ENCODE assay signal across 34 cellular contexts in genomic region chr1:11765661-11766428, GRCh38. TPM values are rescaled to one million over a fixed set of nuclear protein-coding genes. Genes with fewer than 3 reads are reported as not detected.
"Had no signal": no experiment of that assay in that cellular context is flagged by ENCODE, and none has a peak within 500 bp of the region (broad histone marks: within the 10 kb centered on the region; RNA-seq: fewer than 3 reads in every experiment).

No MANE protein-coding gene starts in this region.

- H3K36me3 Mint-ChIP-seq: activated naive CD4-positive, alpha-beta T cell treated with anti-CD3 and anti-CD28 coated beads, Interleukin-2, amount 50 U/mL, for 24 hours; activated naive CD8-positive, alpha-beta T cell treated with anti-CD3 and anti-CD28 coated beads, Interleukin-2, amount 10 ng/mL, durations not matched to agents 7 days and 5 days had no signal

- H3K9me3 Mint-ChIP-seq: activated CD4-positive, alpha-beta T cell treated with anti-CD3 and anti-CD28 coated beads, Interleukin-2, amount 10 ng/mL, durations not matched to agents 24 days and 14 days; activated CD8-positive, alpha-beta T cell treated with anti-CD3 and anti-CD28 coated beads for 36 hours; activated naive CD4-positive, alpha-beta T cell treated with anti-CD3 and anti-CD28 coated beads, Interleukin-2, amount 50 U/mL, for 24 hours; activated naive CD8-positive, alpha-beta T cell treated with anti-CD3 and anti-CD28 coated beads, Interleukin-2, amount 10 ng/mL, durations not matched to agents 7 days and 5 days; activated T-cell treated with anti-CD3 and anti-CD28 coated beads, Interleukin-2, amount 50 U/mL, for 72 hours; activated T-helper 17 cell treated with anti-CD3 and anti-CD28 coated beads, Interleukin-2, amount 50 U/mL, for 72 hours; T-helper 1 cell treated with Interleukin-12 subunit alpha and Interleukin-12 subunit beta and Interleukin-4 antibody, amounts not matched to agents 30 μg/mL and 1 μg/mL, for 36 hours; T-helper 2 cell treated with Interferon-gamma antibody and Interleukin-4, amounts not matched to agents 5 μg/mL and 100 μg/mL, for 36 hours had no signal

- H3K4me1 Mint-ChIP-seq: activated naive CD8-positive, alpha-beta T cell treated with anti-CD3 and anti-CD28 coated beads, Interleukin-2, amount 10 ng/mL, durations not matched to agents 7 days and 5 days; activated T-helper 17 cell treated with anti-CD3 and anti-CD28 coated beads, Interleukin-2, amount 50 U/mL, for 72 hours had no signal

- H3K4me2 ChIP-seq: PC-9 had no signal

- H3K9me3 ChIP-seq: ascending aorta, SJCRH30 had no signal

- H3K36me3 ChIP-seq: ascending aorta, cardiac muscle cell, SJCRH30 had no signal

- H3K4me1 ChIP-seq: SJCRH30 had no signal

- H3K4me3 ChIP-seq: ascending aorta, cardiac muscle cell, PC-9, SJCRH30, SK-N-MC had no signal

- H3K27ac ChIP-seq: ascending aorta, cardiac muscle cell, PC-9, RWPE1, SJCRH30, SK-N-MC had no signal

- H2AFZ ChIP-seq: PC-9 had no signal

- DNase-seq: activated CD4-positive, alpha-beta T cell treated with anti-CD3 and anti-CD28 coated beads, Interleukin-2, amount 10 ng/mL, durations not matched to agents 24 days and 14 days; activated CD4-positive, alpha-beta T cell treated with anti-CD3 and anti-CD28 coated beads, Interleukin-2, amount 50 U/mL, for 4 hours; activated CD8-positive, alpha-beta T cell treated with anti-CD3 and anti-CD28 coated beads for 36 hours; activated effector memory CD4-positive, alpha-beta T cell treated with anti-CD3 and anti-CD28 coated beads, Interleukin-2, amount 50 U/mL, for 16 hours; activated naive CD4-positive, alpha-beta T cell treated with Interleukin-2 at 50 U/mL for 16 hours; activated naive CD8-positive, alpha-beta T cell treated with anti-CD3 and anti-CD28 coated beads, Interleukin-2, amount 10 ng/mL, durations not matched to agents 7 days and 5 days; activated T-cell treated with anti-CD3 and anti-CD28 coated beads, Interleukin-2, amount 50 U/mL, for 1 hour; activated T-cell treated with anti-CD3 and anti-CD28 coated beads, Interleukin-2, amount 50 U/mL, for 72 hours; amygdala; Karpas-422; KBM-7; NCI-H1105; NCI-H1417 treated with DMSO at 0.1 percent for 48 hours; NCI-H1930; NCI-H345; NCI-H524 treated with DMSO at 0.1 percent for 48 hours; NCI-H748 treated with DMSO at 0.1 percent for 48 hours; NK-92 treated with Interleukin-12 subunit alpha and Interleukin-12 subunit beta, amount 100 ng/mL, for 24 hours; PC-9; SHP77; SJCRH30 had no signal

- FAIRE-seq: RCC 7860, TTC549 had no signal

- ATAC-seq: activated CD8-positive, alpha-beta T cell treated with anti-CD3 and anti-CD28 coated beads for 36 hours; activated T-cell treated with anti-CD3 and anti-CD28 coated beads, Interleukin-2, amount 50 U/mL, for 72 hours; activated T-helper 17 cell treated with anti-CD3 and anti-CD28 coated beads, Interleukin-2, amount 50 U/mL, for 72 hours had no signal

- H3K4me3 Mint-ChIP-seq: activated CD4-positive, alpha-beta T cell treated with anti-CD3 and anti-CD28 coated beads, Interleukin-2, amount 10 ng/mL, durations not matched to agents 24 days and 14 days; activated CD8-positive, alpha-beta T cell treated with anti-CD3 and anti-CD28 coated beads for 36 hours; activated naive CD4-positive, alpha-beta T cell treated with anti-CD3 and anti-CD28 coated beads, Interleukin-2, amount 50 U/mL, for 24 hours; activated naive CD8-positive, alpha-beta T cell treated with anti-CD3 and anti-CD28 coated beads, Interleukin-2, amount 10 ng/mL, durations not matched to agents 7 days and 5 days; activated T-cell treated with anti-CD3 and anti-CD28 coated beads, Interleukin-2, amount 50 U/mL, for 72 hours; activated T-helper 17 cell treated with anti-CD3 and anti-CD28 coated beads, Interleukin-2, amount 50 U/mL, for 72 hours; T-helper 1 cell treated with Interleukin-12 subunit alpha and Interleukin-12 subunit beta and Interleukin-4 antibody, amounts not matched to agents 30 μg/mL and 1 μg/mL, for 36 hours; T-helper 2 cell treated with Interferon-gamma antibody and Interleukin-4, amounts not matched to agents 5 μg/mL and 100 μg/mL, for 36 hours had no signal

- H3K27ac Mint-ChIP-seq: activated CD4-positive, alpha-beta T cell treated with anti-CD3 and anti-CD28 coated beads, Interleukin-2, amount 10 ng/mL, durations not matched to agents 24 days and 14 days; activated CD8-positive, alpha-beta T cell treated with anti-CD3 and anti-CD28 coated beads for 36 hours; activated naive CD4-positive, alpha-beta T cell treated with anti-CD3 and anti-CD28 coated beads, Interleukin-2, amount 50 U/mL, for 24 hours; activated naive CD8-positive, alpha-beta T cell treated with anti-CD3 and anti-CD28 coated beads, Interleukin-2, amount 10 ng/mL, durations not matched to agents 7 days and 5 days; activated T-cell treated with anti-CD3 and anti-CD28 coated beads, Interleukin-2, amount 50 U/mL, for 72 hours; activated T-helper 17 cell treated with anti-CD3 and anti-CD28 coated beads, Interleukin-2, amount 50 U/mL, for 72 hours; T-helper 1 cell treated with Interleukin-12 subunit alpha and Interleukin-12 subunit beta and Interleukin-4 antibody, amounts not matched to agents 30 μg/mL and 1 μg/mL, for 36 hours; T-helper 2 cell treated with Interferon-gamma antibody and Interleukin-4, amounts not matched to agents 5 μg/mL and 100 μg/mL, for 36 hours had no signal

RNA-seq across cellular contexts. Expression of gene C1orf167, which starts 3.9 kb away (rescaled TPM):
- total RNA-seq: activated CD4-positive, alpha-beta T cell treated with anti-CD3 and anti-CD28 coated beads, Interleukin-2, amount 10 ng/mL, durations not matched to agents 24 days and 14 days; activated CD8-positive, alpha-beta memory T cell treated with anti-CD3 and anti-CD28 coated beads for 36 hours; activated CD8-positive, alpha-beta T cell treated with anti-CD3 and anti-CD28 coated beads for 36 hours; activated naive CD8-positive, alpha-beta T cell treated with anti-CD3 and anti-CD28 coated beads, Interleukin-2, amount 10 ng/mL, durations not matched to agents 7 days and 5 days; activated T-helper 17 cell treated with anti-CD3 and anti-CD28 coated beads, Interleukin-2, amount 50 U/mL, for 72 hours; ascending aorta; MCF 10A; NCI-H460; PC-9; SJCRH30 had no signal
